ENCODE assay signal across 23 cellular contexts in the genomic region with DNA sequence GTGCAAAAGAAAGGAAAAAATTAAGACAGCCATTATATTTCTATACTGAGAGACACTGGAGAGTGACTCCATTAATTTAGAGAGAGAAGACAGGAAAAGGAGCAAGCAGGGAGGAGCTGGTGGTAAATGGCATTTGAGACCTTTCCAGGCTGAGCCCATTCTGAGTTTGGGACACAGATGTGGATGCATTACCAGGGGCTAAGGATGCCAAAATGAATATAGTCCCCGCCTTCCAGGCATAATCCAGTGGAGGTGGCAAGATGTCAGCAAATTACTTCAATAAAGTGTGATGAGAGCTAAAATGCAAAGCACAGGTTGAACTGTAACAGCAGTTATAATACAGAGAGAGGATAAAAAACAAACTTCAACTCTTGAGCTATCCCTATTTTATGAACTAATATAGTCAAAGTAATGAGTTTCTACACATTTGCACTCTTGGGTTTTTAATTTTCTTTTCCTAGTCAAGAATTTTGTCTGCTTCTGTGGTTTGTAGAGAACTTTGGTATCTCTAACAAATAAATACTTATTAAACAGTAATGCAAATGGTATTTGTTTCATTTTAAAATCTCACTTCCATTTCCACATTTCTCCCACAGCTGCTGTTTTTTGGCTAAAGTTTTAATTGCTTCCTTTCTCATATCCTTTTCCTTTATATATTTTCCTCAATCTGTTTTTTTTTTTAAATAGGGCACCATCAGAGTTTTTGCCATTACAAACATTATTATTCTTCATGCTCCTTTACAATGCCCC.
DNase-seq lines count a peak whose midpoint lies in the region; ATAC-seq, FAIRE-seq and TF ChIP-seq lines count a peak whose summit lies in the region.
"Had no signal": no experiment of that assay in that cellular context is flagged by ENCODE, and none has a peak within 500 bp of the region (broad histone marks: within the 10 kb centered on the region; RNA-seq: fewer than 3 reads in every experiment).

No MANE protein-coding gene starts in this region.

- DNase-seq in AG20443 (ENCODE audit: low spot score) (peak; percentile 14), GM23248 (peak; percentile 29), choroid plexus epithelial cell (ENCODE audit: low read depth) (peak; percentile 16), fibroblast of villous mesenchyme (ENCODE audit: low read depth) (peak; percentile 29), HTR-8/SVneo (ENCODE audit: insufficient read length, low spot score) (no peak), ovary (no peak)
- DNase-seq: AML-193; Caco-2; CD4-positive, alpha-beta T cell; H9; MV-4-11; NCI-H1105 treated with DMSO at 0.1 percent for 48 hours; NCI-H146; NCI-H1930; NCI-H2107; NCI-H524 treated with DMSO at 0.1 percent for 48 hours; NCI-H774; SK-N-SH; SW 1271 had no signal

- no peaks in the 10 kb centered on the region for H3K9me2 ChIP-seq in GM23248 (ENCODE audit: insufficient read depth)
- H3K9me2 ChIP-seq: SK-N-SH had no signal

- no peaks in the 10 kb centered on the region for H3K36me3 ChIP-seq in GM23248 (ENCODE audit: low read depth)
- H3K36me3 ChIP-seq in ovary, result no peaks in the 10 kb centered on the region
- H3K36me3 ChIP-seq: BLaER1 treated with 17β-estradiol and CSF1 and Interleukin-3, amounts not matched to agents 10 nM and 100 nM had no signal

- TF ChIP-seq POLR2A in ovary (IDR thresholded peaks at IDR 0.05), result no peak

- H3F3A ChIP-seq in GM23248 (ENCODE audit: insufficient read depth), result peaks cover 53% of the 10 kb centered on the region

- ATAC-seq in GM21529 (IDR thresholded peaks at IDR 0.05; ENCODE audit: unreplicated experiment) (no peak), HG03378 (IDR thresholded peaks at IDR 0.05; ENCODE audit: unreplicated experiment) (no peak)
- ATAC-seq: GM23338 had no signal

- H3K9ac ChIP-seq in GM23248, result no peak overlapping the region; the same call in 1 of the 2 replicates
- H3K9ac ChIP-seq: BLaER1 treated with 17β-estradiol and CSF1 and Interleukin-3, amounts not matched to agents 10 nM and 100 nM; SK-N-SH had no signal

- H3K27me3 ChIP-seq in GM23248 (replicated peaks; ENCODE audit: insufficient read depth) (no peaks in the 10 kb centered on the region), ovary (no peaks in the 10 kb centered on the region)
- H3K27me3 ChIP-seq: BLaER1 treated with 17β-estradiol and CSF1 and Interleukin-3, amounts not matched to agents 10 nM and 100 nM had no signal

- H4K20me1 ChIP-seq in GM23248 (ENCODE audit: insufficient read depth), result no peaks in the 10 kb centered on the region
- H4K20me1 ChIP-seq: BLaER1 treated with 17β-estradiol and CSF1 and Interleukin-3, amounts not matched to agents 10 nM and 100 nM had no signal

- H3K9me3 ChIP-seq in GM23248 (ENCODE audit: low read depth), result no peaks in the 10 kb centered on the region
- H3K9me3 ChIP-seq in ovary, result no peaks in the 10 kb centered on the region
- H3K9me3 ChIP-seq: Caco-2, SK-N-SH had no signal

- intact Hi-C loops in ovary (cut with DNase I), result no loop called here

- in situ Hi-C loops in GM23248 (cut with MboI), result no loop called here

- peaks cover 50% of the 10 kb centered on the region for H3K4me1 ChIP-seq in GM23248 (ENCODE audit: insufficient read depth)
- H3K4me1 ChIP-seq in ovary (ENCODE audit: insufficient read depth), result no peaks in the 10 kb centered on the region
- H3K4me1 ChIP-seq: BLaER1 treated with 17β-estradiol and CSF1 and Interleukin-3, amounts not matched to agents 10 nM and 100 nM; Caco-2 had no signal

- H3K4me3 ChIP-seq in GM23248 (no peak overlapping the region), choroid plexus epithelial cell (ENCODE audit: low read depth, low read length) (no peak overlapping the region), fibroblast of villous mesenchyme (ENCODE audit: low read depth, low read length) (no peak overlapping the region), ovary (no peak overlapping the region)
- H3K4me3 ChIP-seq: BLaER1 treated with 17β-estradiol and CSF1 and Interleukin-3, amounts not matched to agents 10 nM and 100 nM; GM23338 had no signal

- TF ChIP-seq CTCF in choroid plexus epithelial cell (conservative IDR thresholded peaks at IDR 0.05; ENCODE audit: low read depth, low read length), result no peak
- no peak for TF ChIP-seq CTCF in fibroblast of villous mesenchyme (IDR thresholded peaks at IDR 0.05; ENCODE audit: insufficient read depth, low read depth, low read length)
- TF ChIP-seq CTCF in ovary (IDR thresholded peaks at IDR 0.05), result no peak

- H3K79me2 ChIP-seq in GM23248 (ENCODE audit: insufficient read depth), result no peaks in the 10 kb centered on the region

- no peak for FAIRE-seq in HTR-8/SVneo (lab: Jason Lieb, UNC)

- WGBS in GM23248 (ENCODE audit: low coverage in 1 of 2, low lambda C conversion rate in 2 of 2, missing lambda C conversion rate in 2 of 2), 2 experiments, result 65 to 77% methylated on average over 1 of the region's 1 CpG
- WGBS in ovary, 3 donors, result 82 to 97% (median 86%) methylated on average over 1 of the region's 1 CpG

- H2AFZ ChIP-seq in GM23248, result no peak overlapping the region; the same call in 1 of the 2 replicates
- H2AFZ ChIP-seq: GM23338 had no signal

- TF ChIP-seq EP300 in ovary (IDR thresholded peaks at IDR 0.05), result no peak

- H3K27ac ChIP-seq in GM23248 (peak overlapping the region; percentile 3; the same call in 1 of the 2 replicates), ovary (no peak overlapping the region)
- H3K27ac ChIP-seq: BLaER1 treated with 17β-estradiol and CSF1 and Interleukin-3, amounts not matched to agents 10 nM and 100 nM had no signal

- peak overlapping the region; percentile 27 for H3K4me2 ChIP-seq in GM23248 (ENCODE audit: unreplicated experiment)
- H3K4me2 ChIP-seq: BLaER1 treated with 17β-estradiol and CSF1 and Interleukin-3, amounts not matched to agents 10 nM and 100 nM; GM23338; SK-N-SH had no signal

Comparison
In these comparisons a context has a peak if more than half of its experiments do, and no peak if none do; other contexts are left out.
1. DNase-seq: peak in AG20443 (single experiment), GM23248 (single experiment), choroid plexus epithelial cell (single experiment) and fibroblast of villous mesenchyme (single experiment); none in HTR-8/SVneo (single experiment) and ovary (0 of 5).